Comparison of ENCODE assay signal across 20 cellular contexts in genomic region chr20:61901421-61902212, GRCh38.
DNase-seq lines count a peak whose midpoint lies in the region; ATAC-seq and TF ChIP-seq lines count a peak whose summit lies in the region.
"Had no signal": no experiment of that assay in that cellular context is flagged by ENCODE, and none has a peak within 500 bp of the region (broad histone marks: within the 10 kb centered on the region; RNA-seq: fewer than 3 reads in every experiment).

No MANE protein-coding gene starts in this region.

- H3K4me3 ChIP-seq in AG10803 (ENCODE audit: low read length): no peak overlapping the region
- no peak overlapping the region for H3K4me3 ChIP-seq in mesenchymal stem cell (ENCODE audit: insufficient read depth in 1 of 2, low read depth in 1 of 2, low read length in 2 of 2)
- no peak overlapping the region for H3K4me3 ChIP-seq in upper lobe of right lung
- no peak overlapping the region for H3K4me3 ChIP-seq in tibial artery
- H3K4me3 ChIP-seq: esophagus muscularis mucosa, heart right ventricle, ovary had no signal

- no peak overlapping the region for H2BK5ac ChIP-seq in mesenchymal stem cell (ENCODE audit: low read depth, low read length, poor library complexity, severe bottlenecking)

- no peak overlapping the region for H4K8ac ChIP-seq in mesenchymal stem cell (ENCODE audit: low read length)

- H3K14ac ChIP-seq in mesenchymal stem cell (ENCODE audit: low read length in 2 of 2): no peak overlapping the region

- CTCF ChIA-PET in Calu3 (lab: Charles Lee): no interaction called here
- CTCF ChIA-PET in WTC11 (lab: Charles Lee): no interaction called here

- H3K9me3 ChIP-seq in mesenchymal stem cell (ENCODE audit: control insufficient read depth, low read length) (no peaks in the 10 kb centered on the region), upper lobe of right lung (no peaks in the 10 kb centered on the region), tibial artery (no peaks in the 10 kb centered on the region)
- H3K9me3 ChIP-seq: esophagus muscularis mucosa, heart right ventricle, ovary, SK-N-SH had no signal

- H2BK120ac ChIP-seq in mesenchymal stem cell (ENCODE audit: low read depth, low read length): no peak overlapping the region

- H4K91ac ChIP-seq in mesenchymal stem cell (ENCODE audit: low read length): no peak overlapping the region

- H2AK5ac ChIP-seq in mesenchymal stem cell (ENCODE audit: low read length, severe bottlenecking): no peak overlapping the region

- H3K27me3 ChIP-seq in mesenchymal stem cell (ENCODE audit: control insufficient read depth in 1 of 2, insufficient read depth in 1 of 2, low read length in 2 of 2) (peaks cover 31 to 57% of the 10 kb centered on the region in 2 experiments), upper lobe of right lung (peaks cover 5% of the 10 kb centered on the region), tibial artery (peaks cover 0 to 60% of the 10 kb centered on the region in 2 donors)
- H3K27me3 ChIP-seq: ovary had no signal

- peaks cover 99% of the 10 kb centered on the region for H3K27me3 Mint-ChIP-seq in Calu3 (ENCODE audit: unreplicated experiment)
- H3K27me3 Mint-ChIP-seq in WTC11 (ENCODE audit: low read depth): no peaks in the 10 kb centered on the region
- H3K27me3 Mint-ChIP-seq: stimulated activated naive CD8-positive, alpha-beta T cell treated with anti-CD3 and anti-CD28 coated beads, Interleukin-15, Interleukin-2, amounts not matched to agents 100 ng/mL and 50 ng/mL, for 24 hours had no signal

- TF ChIP-seq CTCF in AG10803 (conservative IDR thresholded peaks at IDR 0.05; ENCODE audit: low read length) (no peak), Calu3 (IDR thresholded peaks at IDR 0.05; ENCODE audit: unreplicated experiment) (no peak), WTC11 (IDR thresholded peaks at IDR 0.05) (no peak), upper lobe of right lung (IDR thresholded peaks at IDR 0.05) (no peak), tibial artery (IDR thresholded peaks at IDR 0.05) (no peak)

- H3K18ac ChIP-seq in mesenchymal stem cell (ENCODE audit: low read depth in 1 of 2, low read length in 2 of 2): no peak overlapping the region

- ATAC-seq in WTC11: no peak
- no peak for ATAC-seq in upper lobe of right lung
- ATAC-seq: heart right ventricle had no signal

- H3K4me3 Mint-ChIP-seq in Calu3 (ENCODE audit: low read depth, unreplicated experiment) (peak overlapping the region; percentile 18), WTC11 (no peak overlapping the region)
- H3K4me3 Mint-ChIP-seq: H9; stimulated activated naive CD8-positive, alpha-beta T cell treated with anti-CD3 and anti-CD28 coated beads, Interleukin-15, Interleukin-2, amounts not matched to agents 100 ng/mL and 50 ng/mL, for 24 hours had no signal

- no peaks in the 10 kb centered on the region for H3K79me1 ChIP-seq in mesenchymal stem cell (replicated peaks; ENCODE audit: low read length, poor library complexity, severe bottlenecking)

- no peak overlapping the region for H3K4ac ChIP-seq in mesenchymal stem cell (ENCODE audit: low read depth in 1 of 2, low read length in 2 of 2)

- peaks cover 7% of the 10 kb centered on the region for H3K36me3 Mint-ChIP-seq in Calu3 (ENCODE audit: insufficient read depth, unreplicated experiment)
- no peaks in the 10 kb centered on the region for H3K36me3 Mint-ChIP-seq in WTC11

- H3K23ac ChIP-seq in mesenchymal stem cell (ENCODE audit: low read length in 2 of 2): no peak overlapping the region

- H3K27ac ChIP-seq in mesenchymal stem cell (ENCODE audit: low read length, poor library complexity, severe bottlenecking): no peak overlapping the region
- H3K27ac ChIP-seq in upper lobe of right lung: no peak overlapping the region
- H3K27ac ChIP-seq in tibial artery: no peak overlapping the region
- H3K27ac ChIP-seq: esophagus muscularis mucosa, heart right ventricle, ovary, WERI-Rb-1 had no signal

- no peaks in the 10 kb centered on the region for H3K9me3 Mint-ChIP-seq in Calu3 (ENCODE audit: low read depth, unreplicated experiment)
- H3K9me3 Mint-ChIP-seq in WTC11: no peaks in the 10 kb centered on the region
- H3K9me3 Mint-ChIP-seq: H9; stimulated activated naive CD8-positive, alpha-beta T cell treated with anti-CD3 and anti-CD28 coated beads, Interleukin-15, Interleukin-2, amounts not matched to agents 100 ng/mL and 50 ng/mL, for 24 hours had no signal

- H3K4me1 ChIP-seq in mesenchymal stem cell (ENCODE audit: control insufficient read depth, insufficient read depth, low read depth, low read length): peaks cover 7% of the 10 kb centered on the region
- no peaks in the 10 kb centered on the region for H3K4me1 ChIP-seq in upper lobe of right lung
- no peaks in the 10 kb centered on the region for H3K4me1 ChIP-seq in tibial artery
- H3K4me1 ChIP-seq: esophagus muscularis mucosa, heart right ventricle had no signal

- DNase-seq in AG10803 (ENCODE audit: low read depth): peak; percentile 12
- DNase-seq in Calu3: no peak
- peak; percentile 57 for DNase-seq in M059J (ENCODE audit: low read depth)
- DNase-seq in WTC11 (ENCODE audit: low spot score): no peak
- DNase-seq in ecto neural progenitor cell (ENCODE audit: low spot score): no peak
- DNase-seq in mesenchymal stem cell: no peak
- no peak for DNase-seq in upper lobe of right lung
- DNase-seq in tibial artery: no peak
- DNase-seq: C1 segment of cervical spinal cord, dermis blood vessel endothelial cell, H9, KG1, kidney, NCI-H2171, ovary, SK-N-SH, WERI-Rb-1 had no signal

- H2BK12ac ChIP-seq in mesenchymal stem cell (ENCODE audit: low read length in 2 of 2): no peak overlapping the region

- no TSS peak for BruUV-seq in Calu3 (replicated peaks; lab: Mats Ljungman, UMichigan)

- H3K9ac ChIP-seq in mesenchymal stem cell (ENCODE audit: low read length): no peak overlapping the region
- H3K9ac ChIP-seq: SK-N-SH had no signal

- H2AFZ ChIP-seq in mesenchymal stem cell (ENCODE audit: low read depth, low read length): no peak overlapping the region

- H3K36me3 ChIP-seq in mesenchymal stem cell (ENCODE audit: control insufficient read depth in 1 of 2, insufficient read depth in 2 of 2, low read depth in 1 of 2, low read length in 2 of 2) (no peaks in the 10 kb centered on the region), upper lobe of right lung (no peaks in the 10 kb centered on the region), tibial artery (no peaks in the 10 kb centered on the region)
- H3K36me3 ChIP-seq: esophagus muscularis mucosa, heart right ventricle, ovary, WERI-Rb-1 had no signal

- intact Hi-C loops in Calu3 (cut with micrococcal nuclease; ENCODE audit: unreplicated experiment) (no loop called here), upper lobe of right lung (cut with DNase I) (no loop called here), tibial artery (cut with DNase I; ENCODE audit: low total_unique reads) (no loop called here)

- POLR2A ChIA-PET in WTC11 (lab: Charles Lee): no interaction called here

- H2BK15ac ChIP-seq in mesenchymal stem cell (ENCODE audit: low read depth, poor library complexity, severe bottlenecking): no peak overlapping the region

- no peak overlapping the region for H3K27ac Mint-ChIP-seq in Calu3 (ENCODE audit: unreplicated experiment)
- H3K27ac Mint-ChIP-seq in WTC11: peak overlapping the region; percentile 11; the same call in 1 of the 2 replicates
- H3K27ac Mint-ChIP-seq: stimulated activated naive CD8-positive, alpha-beta T cell treated with anti-CD3 and anti-CD28 coated beads, Interleukin-15, Interleukin-2, amounts not matched to agents 100 ng/mL and 50 ng/mL, for 24 hours had no signal

- no peak overlapping the region for H3K4me2 ChIP-seq in mesenchymal stem cell (ENCODE audit: low read length, poor library complexity, severe bottlenecking)
- H3K4me2 ChIP-seq: SK-N-SH had no signal

- H3K4me1 Mint-ChIP-seq in Calu3 (ENCODE audit: low read depth, unreplicated experiment) (peaks cover 14% of the 10 kb centered on the region), WTC11 (no peaks in the 10 kb centered on the region)

- 89% methylated on average over 34 of the region's 34 CpGs for WGBS in mesenchymal stem cell

TF ChIP-seq in WTC11, 78 proteins besides CTCF, POLR2A, EP300 and RAD21:
- TF ChIP-seq TP53 (CRISPR knock-in tag; IDR thresholded peaks at IDR 0.05) (no peak), MLX (CRISPR knock-in tag; IDR thresholded peaks at IDR 0.05) (no peak), ZNF423 (CRISPR knock-in tag; IDR thresholded peaks at IDR 0.05) (no peak), JAZF1 (CRISPR knock-in tag; IDR thresholded peaks at IDR 0.05) (no peak), TEAD1 (CRISPR knock-in tag; IDR thresholded peaks at IDR 0.05) (no peak)

Comparison
In these comparisons a context has a peak if more than half of its experiments do, and no peak if none do; other contexts are left out.
1. DNase-seq: peak in AG10803 (single experiment) and M059J (single experiment); none in Calu3 (single experiment), WTC11 (single experiment), ecto neural progenitor cell (single experiment), mesenchymal stem cell (single experiment), upper lobe of right lung (single experiment) and tibial artery (0 of 2).